In the genomic region with DNA sequence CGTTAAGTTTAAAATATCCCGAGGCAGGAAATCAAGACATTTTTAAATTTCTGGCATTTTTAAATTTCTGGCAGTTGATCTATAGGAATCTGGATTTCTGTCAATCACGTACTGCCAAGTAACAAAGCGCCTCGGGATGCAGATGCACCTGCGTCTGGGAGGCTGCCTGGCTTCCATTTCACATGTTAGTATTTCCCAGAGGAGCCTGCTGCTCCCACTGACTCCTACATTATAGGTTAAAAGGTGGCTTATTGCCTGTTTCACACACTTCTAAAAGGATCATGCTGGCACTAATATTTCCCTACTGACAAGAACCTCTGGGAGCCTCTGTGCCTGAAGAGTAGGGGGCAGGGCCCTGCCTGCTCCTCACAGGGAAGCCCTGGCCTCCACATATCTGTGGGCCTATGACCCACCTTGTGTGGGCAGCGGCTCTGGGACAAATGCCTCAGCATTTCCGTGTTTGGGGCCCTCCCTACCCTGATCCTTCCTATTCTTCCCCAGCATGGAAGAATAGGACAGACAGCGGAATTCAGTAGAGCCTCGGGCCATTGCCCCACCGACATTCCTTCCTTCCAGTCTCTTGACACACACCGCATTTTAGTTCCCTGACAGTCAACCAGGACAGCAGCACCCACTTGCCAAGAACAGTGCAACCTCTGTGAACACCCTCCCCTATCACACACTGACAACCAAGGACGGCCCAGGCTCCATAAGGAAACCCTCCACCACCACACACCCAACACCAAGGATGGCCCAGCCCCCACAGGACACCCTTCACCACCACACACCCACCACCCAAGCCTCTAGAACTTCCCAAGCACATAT, we compare ENCODE assay signal across 16 cellular contexts.
DNase-seq lines count a peak whose midpoint lies in the region; ATAC-seq and TF ChIP-seq lines count a peak whose summit lies in the region.
"Had no signal": no experiment of that assay in that cellular context is flagged by ENCODE, and none has a peak within 500 bp of the region (broad histone marks: within the 10 kb centered on the region; RNA-seq: fewer than 3 reads in every experiment).

No MANE protein-coding gene starts in this region.

- POLR2A ChIA-PET in activated B cell treated with CpG ODN at 0.5 μM for 24 hours (lab: Charles Lee), result interaction anchor here (1.0 kb wide), 1 partner anchor 305 kb away, joined by 3 read pairs; a partner anchor contains a TSS

- H3K4me1 ChIP-seq in BLaER1 treated with 17β-estradiol and CSF1 and Interleukin-3, amounts not matched to agents 10 nM and 100 nM, result peaks cover 16 to 23% (median 17%) of the 10 kb centered on the region in 10 experiments
- H3K4me1 ChIP-seq: BE2C, uterus had no signal

- H3K4me3 Mint-ChIP-seq in activated B cell treated with CpG ODN at 0.5 μM for 24 hours, result no peak overlapping the region

- no peak overlapping the region for H3K9ac ChIP-seq in BLaER1 treated with 17β-estradiol and CSF1 and Interleukin-3, amounts not matched to agents 10 nM and 100 nM

- H3K27ac ChIP-seq in BLaER1 treated with 17β-estradiol and CSF1 and Interleukin-3, amounts not matched to agents 10 nM and 100 nM, result peak overlapping the region in 6 of 11 experiments; percentile 44 to 70 (median 62); a peak in 11 of 22 replicates
- H3K27ac ChIP-seq: HL-60, uterus had no signal

- H3K27me3 ChIP-seq in BLaER1 treated with 17β-estradiol and CSF1 and Interleukin-3, amounts not matched to agents 10 nM and 100 nM, result no peaks in the 10 kb centered on the region
- H3K27me3 ChIP-seq: BE2C, uterus had no signal

- CTCF ChIA-PET in activated B cell treated with CpG ODN at 0.5 μM for 24 hours (lab: Charles Lee), result no interaction called here

- H3K27ac Mint-ChIP-seq in activated B cell treated with CpG ODN at 0.5 μM for 24 hours, result peak overlapping the region; percentile 66

- H3K36me3 Mint-ChIP-seq in activated B cell treated with CpG ODN at 0.5 μM for 24 hours (ENCODE audit: low read depth), result no peaks in the 10 kb centered on the region

- H3K9me3 Mint-ChIP-seq in activated B cell treated with CpG ODN at 0.5 μM for 24 hours, result no peaks in the 10 kb centered on the region

- peaks cover 14% of the 10 kb centered on the region for H3K4me1 Mint-ChIP-seq in activated B cell treated with CpG ODN at 0.5 μM for 24 hours

- intact Hi-C loops in activated B cell treated with CpG ODN at 0.5 μM for 24 hours (cut with micrococcal nuclease), result no loop called here
- intact Hi-C loops in posterior vena cava (cut with DNase I), result no loop called here

- no peak overlapping the region for H3K4me3 ChIP-seq in BLaER1 treated with 17β-estradiol and CSF1 and Interleukin-3, amounts not matched to agents 10 nM and 100 nM
- H3K4me3 ChIP-seq: uterus had no signal

- peak overlapping the region in 9 of 11 experiments; percentile 18 to 77 (median 67); a peak in 13 of 22 replicates for H3K4me2 ChIP-seq in BLaER1 treated with 17β-estradiol and CSF1 and Interleukin-3, amounts not matched to agents 10 nM and 100 nM

- peak; percentile 7 for DNase-seq in D341Med (ENCODE audit: low spot score)
- DNase-seq in activated B cell treated with CpG ODN at 0.5 μM for 24 hours, result no peak
- DNase-seq in islet precursor cell, result peak; percentile 80
- DNase-seq in posterior vena cava (ENCODE audit: low spot score), result no peak
- DNase-seq in effector CD8-positive, alpha-beta T cell (lab: John Stamatoyannopoulos, UW), result no peak
- no peak for DNase-seq in stimulated activated CD4-positive, alpha-beta T cell treated with anti-CD3 and anti-CD28 coated beads, Interleukin-4, amount 100 ng/mL, for 24 hours
- DNase-seq: amniotic stem cell, BE2C, glutamatergic neuron, NCI-H1105, SHP77 treated with DMSO at 0.1 percent for 48 hours, uterus had no signal

- no peaks in the 10 kb centered on the region for H3K36me3 ChIP-seq in BLaER1 treated with 17β-estradiol and CSF1 and Interleukin-3, amounts not matched to agents 10 nM and 100 nM
- H3K36me3 ChIP-seq: BE2C, uterus had no signal

- H4K20me1 ChIP-seq in BLaER1 treated with 17β-estradiol and CSF1 and Interleukin-3, amounts not matched to agents 10 nM and 100 nM, result no peaks in the 10 kb centered on the region

- ATAC-seq in activated B cell treated with CpG ODN at 0.5 μM for 24 hours (ENCODE audit: low read depth) (no peak), GM18858 (IDR thresholded peaks at IDR 0.05; ENCODE audit: unreplicated experiment) (no peak)
- ATAC-seq: HCT116 had no signal

- peaks cover 0 to 13% (median 3%) of the 10 kb centered on the region in 11 experiments; a peak in 12 of 22 replicates for H3K9me3 ChIP-seq in BLaER1 treated with 17β-estradiol and CSF1 and Interleukin-3, amounts not matched to agents 10 nM and 100 nM (replicated peaks in 1 of 11)
- H3K9me3 ChIP-seq: BE2C, uterus had no signal

- TF ChIP-seq CTCF in activated B cell treated with CpG ODN at 0.5 μM for 24 hours (IDR thresholded peaks at IDR 0.05), result no peak

- no peaks in the 10 kb centered on the region for H3K27me3 Mint-ChIP-seq in activated B cell treated with CpG ODN at 0.5 μM for 24 hours

Comparison
In these comparisons a context has a peak if more than half of its experiments do, and no peak if none do; other contexts are left out.
1. DNase-seq: peak in D341Med (single experiment) and islet precursor cell (single experiment); none in activated B cell treated with CpG ODN at 0.5 μM for 24 hours (single experiment), posterior vena cava (single experiment), effector CD8-positive, alpha-beta T cell (single experiment) and stimulated activated CD4-positive, alpha-beta T cell treated with anti-CD3 and anti-CD28 coated beads, Interleukin-4, amount 100 ng/mL, for 24 hours (single experiment).